ENCODE assay signal across 14 cellular contexts in the genomic region with DNA sequence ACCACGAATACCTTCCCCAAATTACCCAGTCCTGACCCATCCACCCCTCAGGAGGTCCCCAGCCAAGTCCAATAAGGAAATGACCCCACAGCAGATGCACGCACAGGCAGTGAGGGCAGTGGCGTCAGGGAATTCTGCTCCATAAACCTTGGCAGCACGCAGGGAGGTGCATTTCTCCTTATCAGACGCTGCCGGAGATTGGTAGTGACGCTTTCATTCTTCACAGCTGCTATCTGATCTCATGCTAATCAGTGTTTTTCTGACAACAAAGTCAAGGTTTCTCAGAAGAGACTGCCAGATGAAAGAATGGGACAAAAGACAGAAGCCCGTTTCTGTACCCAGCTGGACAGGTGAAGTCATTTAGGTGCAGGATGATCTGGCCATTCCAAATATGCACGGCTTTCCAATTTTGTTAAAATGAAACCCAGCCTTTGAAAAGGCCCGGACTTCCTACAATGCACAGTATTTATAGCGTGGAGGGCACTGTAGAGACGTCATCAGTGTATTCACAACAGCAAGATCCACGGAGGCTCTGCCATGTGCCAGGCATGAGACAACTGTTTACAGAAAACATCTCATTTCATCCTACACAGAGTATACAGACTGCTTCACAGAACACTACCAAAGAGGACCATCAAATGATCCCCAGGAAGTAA. TPM values are rescaled to one million over a fixed set of nuclear protein-coding genes. Genes with fewer than 3 reads are reported as not detected.
DNase-seq lines count a peak whose midpoint lies in the region; TF ChIP-seq lines count a peak whose summit lies in the region.
"Had no signal": no experiment of that assay in that cellular context is flagged by ENCODE, and none has a peak within 500 bp of the region (broad histone marks: within the 10 kb centered on the region; RNA-seq: fewer than 3 reads in every experiment).

No MANE protein-coding gene starts in this region.

- H3K4me1 ChIP-seq in BE2C = no peaks in the 10 kb centered on the region
- no peaks in the 10 kb centered on the region for H3K4me1 ChIP-seq in SJCRH30

- peaks cover 79% of the 10 kb centered on the region for H3K79me2 ChIP-seq in neural cell (replicated peaks; ENCODE audit: insufficient read depth, low read length)

- peak overlapping the region; percentile 49 for H3K9ac ChIP-seq in neural cell (ENCODE audit: low read length)
- H3K9ac ChIP-seq: KMS-11 had no signal

- H3K9me3 ChIP-seq in BE2C (no peaks in the 10 kb centered on the region), neural cell (ENCODE audit: low read length) (no peaks in the 10 kb centered on the region), SJCRH30 (replicated peaks) (no peaks in the 10 kb centered on the region)
- H3K9me3 ChIP-seq: heart right ventricle, left lung, uterus had no signal

- no peaks in the 10 kb centered on the region for H3K9me2 ChIP-seq in neural cell (ENCODE audit: insufficient read depth, low read length)

- H3K4me2 ChIP-seq in neural cell (ENCODE audit: low read length) = peak overlapping the region; percentile 54
- H3K4me2 ChIP-seq: KMS-11 had no signal

- no peaks in the 10 kb centered on the region for H3F3A ChIP-seq in neural cell (ENCODE audit: insufficient read depth, low read length, poor library complexity, severe bottlenecking)

- H2AFZ ChIP-seq in neural cell (ENCODE audit: low read depth, low read length) = no peak overlapping the region

- TF ChIP-seq EP300 in neural cell (conservative IDR thresholded peaks at IDR 0.05; ENCODE audit: poor library complexity, severe bottlenecking) = no peak

- peaks cover 13% of the 10 kb centered on the region for H4K20me1 ChIP-seq in neural cell (ENCODE audit: insufficient read depth)

- 0 out of 2 replicates have a peak overlapping the region, but pooled peaks have one; percentile 14 for H3K4me3 ChIP-seq in BE2C (ENCODE audit: low read depth, low read length)
- H3K4me3 ChIP-seq in neural cell (ENCODE audit: low read length) = peak overlapping the region; percentile 29
- H3K4me3 ChIP-seq in SJCRH30 = no peak overlapping the region
- H3K4me3 ChIP-seq: left lung, uterus had no signal

- no peak for TF ChIP-seq RAD21 in neural cell (conservative IDR thresholded peaks at IDR 0.05)

- H3K27ac ChIP-seq in neural cell (ENCODE audit: low read length) (peak overlapping the region; percentile 60), SJCRH30 (no peak overlapping the region)
- H3K27ac ChIP-seq: heart right ventricle, KMS-11, left lung had no signal

- TF ChIP-seq CTCF in BE2C (IDR thresholded peaks at IDR 0.05; ENCODE audit: low read depth, low read length) (no peak), neural cell (IDR thresholded peaks at IDR 0.05; ENCODE audit: poor library complexity, severe bottlenecking) (no peak)

- H3K27me3 ChIP-seq in BE2C (no peaks in the 10 kb centered on the region), neural cell (ENCODE audit: insufficient read depth, low read depth, low read length) (no peaks in the 10 kb centered on the region), SJCRH30 (no peaks in the 10 kb centered on the region)
- H3K27me3 ChIP-seq: heart right ventricle, left lung, uterus had no signal

- no peaks in the 10 kb centered on the region for H3K36me3 ChIP-seq in BE2C
- no peaks in the 10 kb centered on the region for H3K36me3 ChIP-seq in neural cell (ENCODE audit: insufficient read depth, low read length)
- no peaks in the 10 kb centered on the region for H3K36me3 ChIP-seq in SJCRH30
- H3K36me3 ChIP-seq: heart right ventricle, left lung, uterus had no signal

- DNase-seq in BE2C (no peak), amniotic epithelial cell (ENCODE audit: low read depth) (peak; percentile 47), foreskin melanocyte (peak; percentile 87), OCI-M2 (lab: John Stamatoyannopoulos, UW; ENCODE audit: unreplicated experiment) (no peak), NCI-H82 (lab: John Stamatoyannopoulos, UW) (no peak), SJCRH30 (no peak), RPMI8226 (no peak)
- DNase-seq: effector CD4-positive, alpha-beta T cell; heart right ventricle; left lung; NCI-H1930; uterus had no signal

TF ChIP-seq in neural cell, 6 proteins besides CTCF, POLR2A, EP300 and RAD21:
- no peak for TF ChIP-seq POLR2AphosphoS5 (IDR thresholded peaks at IDR 0.05)
- no peak for TF ChIP-seq EZH2 (IDR thresholded peaks at IDR 0.05; ENCODE audit: borderline replicate concordance, insufficient read depth, low read length, poor library complexity, severe bottlenecking)
- TF ChIP-seq TAF1 (IDR thresholded peaks at IDR 0.05; ENCODE audit: low read depth) = no peak
- no peak for TF ChIP-seq MXI1 (conservative IDR thresholded peaks at IDR 0.05; ENCODE audit: poor library complexity, severe bottlenecking)
- TF ChIP-seq, protein P1, sequence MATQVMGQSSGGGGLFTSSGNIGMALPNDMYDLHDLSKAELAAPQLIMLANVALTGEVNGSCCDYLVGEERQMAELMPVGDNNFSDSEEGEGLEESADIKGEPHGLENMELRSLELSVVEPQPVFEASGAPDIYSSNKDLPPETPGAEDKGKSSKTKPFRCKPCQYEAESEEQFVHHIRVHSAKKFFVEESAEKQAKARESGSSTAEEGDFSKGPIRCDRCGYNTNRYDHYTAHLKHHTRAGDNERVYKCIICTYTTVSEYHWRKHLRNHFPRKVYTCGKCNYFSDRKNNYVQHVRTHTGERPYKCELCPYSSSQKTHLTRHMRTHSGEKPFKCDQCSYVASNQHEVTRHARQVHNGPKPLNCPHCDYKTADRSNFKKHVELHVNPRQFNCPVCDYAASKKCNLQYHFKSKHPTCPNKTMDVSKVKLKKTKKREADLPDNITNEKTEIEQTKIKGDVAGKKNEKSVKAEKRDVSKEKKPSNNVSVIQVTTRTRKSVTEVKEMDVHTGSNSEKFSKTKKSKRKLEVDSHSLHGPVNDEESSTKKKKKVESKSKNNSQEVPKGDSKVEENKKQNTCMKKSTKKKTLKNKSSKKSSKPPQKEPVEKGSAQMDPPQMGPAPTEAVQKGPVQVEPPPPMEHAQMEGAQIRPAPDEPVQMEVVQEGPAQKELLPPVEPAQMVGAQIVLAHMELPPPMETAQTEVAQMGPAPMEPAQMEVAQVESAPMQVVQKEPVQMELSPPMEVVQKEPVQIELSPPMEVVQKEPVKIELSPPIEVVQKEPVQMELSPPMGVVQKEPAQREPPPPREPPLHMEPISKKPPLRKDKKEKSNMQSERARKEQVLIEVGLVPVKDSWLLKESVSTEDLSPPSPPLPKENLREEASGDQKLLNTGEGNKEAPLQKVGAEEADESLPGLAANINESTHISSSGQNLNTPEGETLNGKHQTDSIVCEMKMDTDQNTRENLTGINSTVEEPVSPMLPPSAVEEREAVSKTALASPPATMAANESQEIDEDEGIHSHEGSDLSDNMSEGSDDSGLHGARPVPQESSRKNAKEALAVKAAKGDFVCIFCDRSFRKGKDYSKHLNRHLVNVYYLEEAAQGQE (IDR thresholded peaks at IDR 0.05; ENCODE audit: borderline replicate concordance) = no peak
- no peak for TF ChIP-seq SMC3 (conservative IDR thresholded peaks at IDR 0.05; ENCODE audit: poor library complexity)

RNA-seq across cellular contexts. Expression of gene DIP2C, which starts 35.3 kb away (rescaled TPM):
- 4.8 TPM for polyA plus RNA-seq in BE2C (2012; ENCODE audit: insufficient read depth, insufficient read length, low read depth)
- polyA plus RNA-seq in neural cell = 24.1 and 25.6 TPM in 2 replicates
- 64.8 and 67.7 TPM in 2 replicates for polyA minus RNA-seq in neural cell
- total RNA-seq in SJCRH30 (2014; rRNA removed; shearing (Covaris generic)) = 5.0 TPM in 2 replicates

Comparison
In these comparisons a context has a peak if more than half of its experiments do, and no peak if none do; other contexts are left out.
1. DNase-seq: peak in amniotic epithelial cell (single experiment) and foreskin melanocyte (single experiment); none in BE2C (single experiment), OCI-M2 (single experiment), NCI-H82 (single experiment), SJCRH30 (0 of 2) and RPMI8226 (single experiment).